7 cellular contexts compared by ENCODE assay signal in the genomic region with DNA sequence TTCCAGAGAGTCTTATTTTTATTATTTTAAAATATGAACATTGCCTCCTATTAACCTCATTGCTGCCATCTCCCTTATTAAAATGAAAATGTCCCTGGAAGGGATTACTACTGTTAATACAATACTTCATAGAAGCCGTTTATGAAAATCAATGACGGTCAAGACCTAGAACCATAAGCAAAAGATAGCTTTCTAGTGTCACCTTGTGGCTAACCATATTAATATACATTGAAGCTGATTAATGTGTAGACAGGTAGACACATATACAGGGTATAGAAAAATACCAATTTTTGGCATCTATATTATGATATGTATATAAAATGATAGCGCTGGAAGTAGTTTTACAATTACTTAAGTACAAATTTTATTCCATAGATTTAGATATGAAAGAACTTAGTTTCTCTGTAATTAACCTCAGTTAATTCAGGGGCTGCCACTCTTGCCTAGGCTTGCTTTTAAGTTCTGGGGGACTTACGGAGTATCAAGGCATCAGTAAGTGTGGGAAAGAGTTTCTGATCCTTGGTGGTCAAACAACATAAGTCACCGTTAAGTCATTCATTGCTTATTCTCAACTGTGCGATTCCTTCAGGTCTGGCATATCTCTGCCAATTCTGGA. TPM values are rescaled to one million over a fixed set of nuclear protein-coding genes. Genes with fewer than 3 reads are reported as not detected.
A peak's percentile ranks its signal among the peaks of the same experiment; 100 is the strongest.
DNase-seq lines count a peak whose midpoint lies in the region; ATAC-seq and TF ChIP-seq lines count a peak whose summit lies in the region.

No MANE protein-coding gene starts in this region.

- in situ Hi-C loops in GM13977 (cut with MboI; ENCODE audit: low pct_unique_long_range_greater_than_20kb, low sequenced_read_pairs, unreplicated experiment), result loop anchor here (25.0 kb wide), 1 partner anchor 474 kb away; no protein-coding TSS in a partner anchor

- H3K27me3 Mint-ChIP-seq in MCF 10A (ENCODE audit: insufficient read depth, unreplicated experiment) (no peaks in the 10 kb centered on the region), progenitor cell of endocrine pancreas (peaks cover 10% of the 10 kb centered on the region)

- no TSS peak for BruUV-seq in MCF 10A (replicated peaks; lab: Mats Ljungman, UMichigan)

- H3K36me3 Mint-ChIP-seq in MCF 10A (ENCODE audit: insufficient read depth, unreplicated experiment) (no peaks in the 10 kb centered on the region), progenitor cell of endocrine pancreas (ENCODE audit: insufficient read depth) (no peaks in the 10 kb centered on the region)

- no peak overlapping the region for H3K4me3 ChIP-seq in NB4 (ENCODE audit: low read depth, low read length)

- intact Hi-C loops in MCF 10A (cut with micrococcal nuclease) (loop anchor here (1.0 to 5.0 kb wide), 8 partner anchors 132 to 959 kb away; a partner anchor contains a TSS), head of caudate nucleus (cut with DNase I) (loop anchor here (5.0 kb wide), 1 partner anchor 534 kb away; a partner anchor contains a TSS)

- TF ChIP-seq POLR2A in NB4 (IDR thresholded peaks at IDR 0.05; ENCODE audit: extremely low read depth, insufficient read length), result no peak

- peaks cover 35% of the 10 kb centered on the region for H3K4me1 Mint-ChIP-seq in MCF 10A (ENCODE audit: insufficient read depth, unreplicated experiment)
- peaks cover 10% of the 10 kb centered on the region for H3K4me1 Mint-ChIP-seq in progenitor cell of endocrine pancreas (ENCODE audit: low read depth)

- CTCF ChIA-PET in MCF 10A (lab: Yijun Ruan, JAX), result interaction anchor here (0.6 to 9.0 kb wide), 36 partner anchors 8 to 526 kb away, joined by 3 to 109 read pairs (median 5); a partner anchor contains a TSS

- H3K27ac Mint-ChIP-seq in MCF 10A (ENCODE audit: low read depth, unreplicated experiment), result no peak overlapping the region
- H3K27ac Mint-ChIP-seq in progenitor cell of endocrine pancreas, result no peak overlapping the region

- H3K4me3 Mint-ChIP-seq in MCF 10A (ENCODE audit: unreplicated experiment) (no peak overlapping the region), progenitor cell of endocrine pancreas (ENCODE audit: low read depth) (no peak overlapping the region)

- no peaks in the 10 kb centered on the region for H3K9me3 Mint-ChIP-seq in MCF 10A (ENCODE audit: unreplicated experiment)
- no peaks in the 10 kb centered on the region for H3K9me3 Mint-ChIP-seq in progenitor cell of endocrine pancreas (ENCODE audit: low read depth)

- TF ChIP-seq CTCF in GM13977 (IDR thresholded peaks at IDR 0.05; ENCODE audit: extremely low read depth, insufficient read depth, missing control alignments) (peak; percentile 54), NB4 (IDR thresholded peaks at IDR 0.05; ENCODE audit: low read depth, low read length) (no peak), MCF 10A (IDR thresholded peaks at IDR 0.05; ENCODE audit: unreplicated experiment) (peak; percentile 66), progenitor cell of endocrine pancreas (IDR thresholded peaks at IDR 0.05; ENCODE audit: unreplicated experiment) (peak; percentile 51)

- no peak for ATAC-seq in stimulated activated naive CD8-positive, alpha-beta T cell treated with anti-CD3 and anti-CD28 coated beads, Interleukin-15, Interleukin-2, amounts not matched to agents 100 U/mL and 50 U/mL, for 24 hours
- no peak for ATAC-seq in HG03045 (IDR thresholded peaks at IDR 0.05; ENCODE audit: unreplicated experiment)

- no peak for DNase-seq in GM13977 (ENCODE audit: low spot score)
- DNase-seq in NB4 (ENCODE audit: low read depth), result peak; percentile 57
- DNase-seq in MCF 10A (ENCODE audit: unreplicated experiment), result peak; percentile 70
- DNase-seq in progenitor cell of endocrine pancreas (ENCODE audit: low spot score, unreplicated experiment), result no peak
- DNase-seq in head of caudate nucleus, result no peak
- DNase-seq in stimulated activated naive CD8-positive, alpha-beta T cell treated with anti-CD3 and anti-CD28 coated beads, Interleukin-15, Interleukin-2, amounts not matched to agents 100 U/mL and 50 U/mL, for 24 hours, result no peak

- POLR2A ChIA-PET in MCF 10A (lab: Yijun Ruan, JAX), result interaction anchor here (0.6 to 4.2 kb wide), 14 partner anchors 11 to 535 kb away, joined by 3 to 25 read pairs (median 4); a partner anchor contains a TSS

RNA-seq across cellular contexts. Expression of a gene that starts 2.5 kb away (rescaled TPM):
- 22.2 and 24.6 TPM in 2 replicates for total RNA-seq in MCF 10A (2022)
- total RNA-seq in progenitor cell of endocrine pancreas, result 37.3 and 41.2 TPM in 2 replicates

RNA-seq across cellular contexts. Expression of a gene that starts 22.7 kb away (rescaled TPM):
- 25.3 and 28.2 TPM in 2 replicates for total RNA-seq in MCF 10A (2022)
- 17.9 and 18.9 TPM in 2 replicates for total RNA-seq in progenitor cell of endocrine pancreas

Comparison
In these comparisons a context has a peak if more than half of its experiments do, and no peak if none do; other contexts are left out.
1. DNase-seq: peak in NB4 (single experiment) and MCF 10A (single experiment); none in GM13977 (single experiment), progenitor cell of endocrine pancreas (single experiment), head of caudate nucleus (0 of 42) and stimulated activated naive CD8-positive, alpha-beta T cell treated with anti-CD3 and anti-CD28 coated beads, Interleukin-15, Interleukin-2, amounts not matched to agents 100 U/mL and 50 U/mL, for 24 hours (single experiment).